8 cellular contexts compared by ENCODE assay signal in genomic region chr15:29819979-29820801, GRCh38. TPM values are rescaled to one million over a fixed set of nuclear protein-coding genes. Genes with fewer than 3 reads are reported as not detected.
DNase-seq lines count a peak whose midpoint lies in the region; ATAC-seq and TF ChIP-seq lines count a peak whose summit lies in the region.

No MANE protein-coding gene starts in this region.

- TF ChIP-seq POLR2A in right lobe of liver (IDR thresholded peaks at IDR 0.05) (no peak), erythroblast (IDR thresholded peaks at IDR 0.05; ENCODE audit: low read length) (no peak)

- H3K36me3 ChIP-seq in HUES48 (ENCODE audit: control insufficient read depth, insufficient read depth, low read length) (no peaks in the 10 kb centered on the region), right lobe of liver (no peaks in the 10 kb centered on the region), subcutaneous abdominal adipose tissue (ENCODE audit: control insufficient read depth in 5 of 5, insufficient read depth in 5 of 5, low read length in 5 of 5) (no peaks in the 10 kb centered on the region)

- WGBS in right lobe of liver (ENCODE audit: insufficient coverage, low coverage, low lambda C conversion rate, missing lambda C conversion rate) = 8% methylated on average over 9 of the region's 9 CpGs

- H3K4me3 Mint-ChIP-seq in activated CD4-positive, alpha-beta T cell treated with anti-CD3 and anti-CD28 coated beads for 36 hours = no peak overlapping the region

- peaks cover 7% of the 10 kb centered on the region for H3K27me3 ChIP-seq in HUES48 (ENCODE audit: control insufficient read depth, insufficient read depth, low read length)
- H3K27me3 ChIP-seq in right lobe of liver = no peaks in the 10 kb centered on the region
- H3K27me3 ChIP-seq in subcutaneous abdominal adipose tissue (ENCODE audit: control insufficient read depth in 5 of 5, insufficient read depth in 4 of 5, low read length in 5 of 5) = no peaks in the 10 kb centered on the region

- POLR2A ChIA-PET in activated CD4-positive, alpha-beta T cell treated with anti-CD3 and anti-CD28 coated beads for 36 hours (lab: Charles Lee) = no interaction called here

- H3K9me3 ChIP-seq in HUES48 (ENCODE audit: control insufficient read depth, insufficient read depth, low read length) (no peaks in the 10 kb centered on the region), right lobe of liver (no peaks in the 10 kb centered on the region), subcutaneous abdominal adipose tissue (ENCODE audit: control insufficient read depth in 5 of 5, low read length in 5 of 5) (peaks cover 0 to 3% (median 0%) of the 10 kb centered on the region in 5 donors)

- H3K4me3 ChIP-seq in HUES48 (ENCODE audit: low read depth, low read length) (peak overlapping the region; percentile 85), choroid plexus epithelial cell (ENCODE audit: low read depth, low read length) (peak overlapping the region; percentile 86), right lobe of liver (peak overlapping the region; percentile 74 to 92 (median 78)), subcutaneous abdominal adipose tissue (ENCODE audit: low read depth in 1 of 5, low read length in 5 of 5) (peak overlapping the region in 4 of 5 donors; percentile 77 to 88 (median 86))

- H3K36me3 Mint-ChIP-seq in activated CD4-positive, alpha-beta T cell treated with anti-CD3 and anti-CD28 coated beads for 36 hours (ENCODE audit: low read depth) = peaks cover 11% of the 10 kb centered on the region

- H3K9me3 Mint-ChIP-seq in activated CD4-positive, alpha-beta T cell treated with anti-CD3 and anti-CD28 coated beads for 36 hours (ENCODE audit: low read depth) = peaks cover 12% of the 10 kb centered on the region

- H3K4me1 Mint-ChIP-seq in activated CD4-positive, alpha-beta T cell treated with anti-CD3 and anti-CD28 coated beads for 36 hours = peaks cover 7% of the 10 kb centered on the region

- DNase-seq in choroid plexus epithelial cell (ENCODE audit: low read depth) (no peak), right lobe of liver (no peak), erythroblast (lab: John Stamatoyannopoulos, UW) (no peak), NOMO-1 treated with dmso at 0.1 percent for 144 hours (lab: John Stamatoyannopoulos, UW; ENCODE audit: unreplicated experiment) (no peak)
- DNase-seq in activated CD4-positive, alpha-beta T cell treated with anti-CD3 and anti-CD28 coated beads for 36 hours = no peak

- H3K4me1 ChIP-seq in HUES48 (ENCODE audit: control insufficient read depth, insufficient read depth, low read length) = peaks cover 30% of the 10 kb centered on the region
- peaks cover 0 to 23% (median 10%) of the 10 kb centered on the region in 4 donors for H3K4me1 ChIP-seq in right lobe of liver
- peaks cover 0 to 24% (median 21%) of the 10 kb centered on the region in 5 donors for H3K4me1 ChIP-seq in subcutaneous abdominal adipose tissue (ENCODE audit: control insufficient read depth in 5 of 5, insufficient read depth in 5 of 5, low read length in 5 of 5)

- peaks cover 58% of the 10 kb centered on the region for H3K27me3 Mint-ChIP-seq in activated CD4-positive, alpha-beta T cell treated with anti-CD3 and anti-CD28 coated beads for 36 hours

- peak overlapping the region; percentile 96 for H3K9ac ChIP-seq in HUES48 (ENCODE audit: low read depth, low read length)
- peak overlapping the region in 3 of 5 donors; percentile 73 to 85 (median 83) for H3K9ac ChIP-seq in subcutaneous abdominal adipose tissue (ENCODE audit: low read length in 5 of 5)

- CTCF ChIA-PET in activated CD4-positive, alpha-beta T cell treated with anti-CD3 and anti-CD28 coated beads for 36 hours (lab: Charles Lee) = no interaction called here

- ATAC-seq in right lobe of liver (no peak), HG03159 (IDR thresholded peaks at IDR 0.05; ENCODE audit: unreplicated experiment) (no peak)
- no peak for ATAC-seq in activated CD4-positive, alpha-beta T cell treated with anti-CD3 and anti-CD28 coated beads for 36 hours

- H3K27ac Mint-ChIP-seq in activated CD4-positive, alpha-beta T cell treated with anti-CD3 and anti-CD28 coated beads for 36 hours = no peak overlapping the region

- intact Hi-C loops in right lobe of liver (cut with DNase I) = no loop called here
- intact Hi-C loops in activated CD4-positive, alpha-beta T cell treated with anti-CD3 and anti-CD28 coated beads for 36 hours (cut with DNase I, micrococcal nuclease) = loop anchor here (5.0 to 10.0 kb wide), 3 partner anchors 105 to 775 kb away; a partner anchor contains a TSS

- H3K27ac ChIP-seq in HUES48 (ENCODE audit: low read depth, low read length) (peak overlapping the region; percentile 98), right lobe of liver (peak overlapping the region; percentile 86 to 98 (median 89)), subcutaneous abdominal adipose tissue (ENCODE audit: low read depth, low read length) (peak overlapping the region; percentile 92)

- TF ChIP-seq CTCF in choroid plexus epithelial cell (conservative IDR thresholded peaks at IDR 0.05; ENCODE audit: low read depth, low read length) = no peak
- no peak for TF ChIP-seq CTCF in right lobe of liver (IDR thresholded peaks at IDR 0.05)

RNA-seq across cellular contexts. Expression of gene TJP1, which starts 2.1 kb away (rescaled TPM):
- total RNA-seq in right lobe of liver = 10 to 100 TPM; 22.5 to 57.3 (median 35.9) TPM
- total RNA-seq in activated CD4-positive, alpha-beta T cell treated with anti-CD3 and anti-CD28 coated beads for 36 hours = under 1 TPM in 1 of 2 experiments, not detected in 1; 0.09 TPM

Comparison
In these comparisons a context has a peak if more than half of its experiments do, and no peak if none do; other contexts are left out.
1. RNA of gene TJP1, which starts 2.1 kb away (total RNA-seq): 22.5 to 57.3 TPM in right lobe of liver; 0.09 TPM in activated CD4-positive, alpha-beta T cell treated with anti-CD3 and anti-CD28 coated beads for 36 hours; every median in the first group is over 10 times any median in the second.
2. intact Hi-C loops: an anchor here in activated CD4-positive, alpha-beta T cell treated with anti-CD3 and anti-CD28 coated beads for 36 hours (5.0 to 10.0 kb wide); none called in right lobe of liver.
3. Peak in every context shown above with its lines, with median percentiles within 50 percentile points of each other: H3K27ac ChIP-seq and H3K4me3 ChIP-seq.